ENCODE assay signal across 1 cellular context in the genomic region with DNA sequence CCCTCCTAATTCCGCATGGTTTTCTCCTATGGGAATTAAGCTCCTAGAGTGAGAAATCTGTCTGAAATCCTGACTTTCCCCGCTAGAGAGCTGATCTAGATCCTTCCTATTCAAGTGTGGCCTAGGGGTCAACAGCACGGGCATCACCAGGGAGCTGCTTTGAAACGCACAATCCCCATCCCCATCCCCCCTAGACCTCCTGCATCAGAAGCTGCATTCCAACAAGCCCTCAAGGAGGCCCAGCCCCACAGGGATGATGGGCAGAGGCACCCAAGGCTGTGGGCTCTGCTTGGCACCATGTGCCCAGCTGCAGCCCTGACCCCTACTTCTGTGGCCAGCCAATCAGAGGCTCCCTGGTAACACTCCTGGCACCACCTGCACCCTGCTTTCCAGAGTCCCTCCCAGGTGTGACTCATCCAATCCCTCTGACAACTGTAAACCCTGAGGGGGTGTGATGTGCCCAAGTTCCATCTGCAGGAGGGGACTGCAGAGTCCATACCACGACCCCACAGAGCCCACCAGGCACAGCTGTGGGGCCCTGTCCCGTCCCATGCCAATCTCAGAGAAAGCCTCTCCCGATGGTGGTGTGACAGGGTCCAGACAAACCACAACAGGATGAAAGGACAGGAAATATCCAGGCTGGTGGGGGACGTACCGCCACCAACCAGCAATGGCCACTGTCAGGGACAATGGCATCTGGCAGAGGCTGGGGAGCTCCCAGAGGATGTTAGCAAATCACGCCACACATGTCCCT.
TF ChIP-seq lines count a peak whose summit lies in the region.

No MANE protein-coding gene starts in this region.

TF ChIP-seq in GM12878, 131 proteins besides CTCF, POLR2A, EP300 and RAD21:
- TF ChIP-seq JUNB (IDR thresholded peaks at IDR 0.05): no peak
- no peak for TF ChIP-seq ASH2L (IDR thresholded peaks at IDR 0.05; ENCODE audit: borderline replicate concordance, low read depth)
- no peak for TF ChIP-seq TCF12 (IDR thresholded peaks at IDR 0.05; ENCODE audit: low read depth, low read length)
- no peak for TF ChIP-seq ZBED1 (IDR thresholded peaks at IDR 0.05; ENCODE audit: borderline replicate concordance)
- TF ChIP-seq HDGF (IDR thresholded peaks at IDR 0.05): no peak
- TF ChIP-seq, protein P1, sequence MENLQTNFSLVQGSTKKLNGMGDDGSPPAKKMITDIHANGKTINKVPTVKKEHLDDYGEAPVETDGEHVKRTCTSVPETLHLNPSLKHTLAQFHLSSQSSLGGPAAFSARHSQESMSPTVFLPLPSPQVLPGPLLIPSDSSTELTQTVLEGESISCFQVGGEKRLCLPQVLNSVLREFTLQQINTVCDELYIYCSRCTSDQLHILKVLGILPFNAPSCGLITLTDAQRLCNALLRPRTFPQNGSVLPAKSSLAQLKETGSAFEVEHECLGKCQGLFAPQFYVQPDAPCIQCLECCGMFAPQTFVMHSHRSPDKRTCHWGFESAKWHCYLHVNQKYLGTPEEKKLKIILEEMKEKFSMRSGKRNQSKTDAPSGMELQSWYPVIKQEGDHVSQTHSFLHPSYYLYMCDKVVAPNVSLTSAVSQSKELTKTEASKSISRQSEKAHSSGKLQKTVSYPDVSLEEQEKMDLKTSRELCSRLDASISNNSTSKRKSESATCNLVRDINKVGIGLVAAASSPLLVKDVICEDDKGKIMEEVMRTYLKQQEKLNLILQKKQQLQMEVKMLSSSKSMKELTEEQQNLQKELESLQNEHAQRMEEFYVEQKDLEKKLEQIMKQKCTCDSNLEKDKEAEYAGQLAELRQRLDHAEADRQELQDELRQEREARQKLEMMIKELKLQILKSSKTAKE (IDR thresholded peaks at IDR 0.05; ENCODE audit: low read depth, poor library complexity, severe bottlenecking): no peak
- TF ChIP-seq, protein P2, sequence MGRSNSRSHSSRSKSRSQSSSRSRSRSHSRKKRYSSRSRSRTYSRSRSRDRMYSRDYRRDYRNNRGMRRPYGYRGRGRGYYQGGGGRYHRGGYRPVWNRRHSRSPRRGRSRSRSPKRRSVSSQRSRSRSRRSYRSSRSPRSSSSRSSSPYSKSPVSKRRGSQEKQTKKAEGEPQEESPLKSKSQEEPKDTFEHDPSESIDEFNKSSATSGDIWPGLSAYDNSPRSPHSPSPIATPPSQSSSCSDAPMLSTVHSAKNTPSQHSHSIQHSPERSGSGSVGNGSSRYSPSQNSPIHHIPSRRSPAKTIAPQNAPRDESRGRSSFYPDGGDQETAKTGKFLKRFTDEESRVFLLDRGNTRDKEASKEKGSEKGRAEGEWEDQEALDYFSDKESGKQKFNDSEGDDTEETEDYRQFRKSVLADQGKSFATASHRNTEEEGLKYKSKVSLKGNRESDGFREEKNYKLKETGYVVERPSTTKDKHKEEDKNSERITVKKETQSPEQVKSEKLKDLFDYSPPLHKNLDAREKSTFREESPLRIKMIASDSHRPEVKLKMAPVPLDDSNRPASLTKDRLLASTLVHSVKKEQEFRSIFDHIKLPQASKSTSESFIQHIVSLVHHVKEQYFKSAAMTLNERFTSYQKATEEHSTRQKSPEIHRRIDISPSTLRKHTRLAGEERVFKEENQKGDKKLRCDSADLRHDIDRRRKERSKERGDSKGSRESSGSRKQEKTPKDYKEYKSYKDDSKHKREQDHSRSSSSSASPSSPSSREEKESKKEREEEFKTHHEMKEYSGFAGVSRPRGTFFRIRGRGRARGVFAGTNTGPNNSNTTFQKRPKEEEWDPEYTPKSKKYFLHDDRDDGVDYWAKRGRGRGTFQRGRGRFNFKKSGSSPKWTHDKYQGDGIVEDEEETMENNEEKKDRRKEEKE (IDR thresholded peaks at IDR 0.05): no peak
- TF ChIP-seq, protein P3, sequence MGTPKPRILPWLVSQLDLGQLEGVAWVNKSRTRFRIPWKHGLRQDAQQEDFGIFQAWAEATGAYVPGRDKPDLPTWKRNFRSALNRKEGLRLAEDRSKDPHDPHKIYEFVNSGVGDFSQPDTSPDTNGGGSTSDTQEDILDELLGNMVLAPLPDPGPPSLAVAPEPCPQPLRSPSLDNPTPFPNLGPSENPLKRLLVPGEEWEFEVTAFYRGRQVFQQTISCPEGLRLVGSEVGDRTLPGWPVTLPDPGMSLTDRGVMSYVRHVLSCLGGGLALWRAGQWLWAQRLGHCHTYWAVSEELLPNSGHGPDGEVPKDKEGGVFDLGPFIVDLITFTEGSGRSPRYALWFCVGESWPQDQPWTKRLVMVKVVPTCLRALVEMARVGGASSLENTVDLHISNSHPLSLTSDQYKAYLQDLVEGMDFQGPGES (IDR thresholded peaks at IDR 0.05): no peak
